In the genomic region with DNA sequence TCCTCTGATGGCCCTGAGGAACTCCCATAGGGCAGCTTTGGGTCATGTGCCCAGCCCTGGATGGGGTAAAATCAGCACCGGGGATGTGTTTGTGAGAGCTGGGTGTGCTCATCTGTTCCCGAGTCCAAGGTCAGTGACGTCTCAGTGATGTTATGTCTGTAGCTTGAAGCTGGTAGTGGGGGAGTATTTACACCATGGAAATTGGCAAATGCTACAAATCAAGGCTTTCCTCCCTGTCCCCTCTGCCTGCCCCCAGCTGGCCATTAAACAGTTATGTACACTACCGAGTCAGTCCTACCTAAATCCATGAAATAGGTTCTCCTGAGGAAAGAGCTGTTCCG, we compare ENCODE assay signal across 21 cellular contexts.
"Had no signal": no experiment of that assay in that cellular context is flagged by ENCODE, and none has a peak within 500 bp of the region (broad histone marks: within the 10 kb centered on the region; RNA-seq: fewer than 3 reads in every experiment).

No MANE protein-coding gene starts in this region.

- DNase-seq: activated CD4-positive, CD25-positive, alpha-beta regulatory T cell treated with anti-CD3 and anti-CD28 coated beads, Interleukin-2, amount 50 U/mL, for 72 hours; activated effector memory CD4-positive, alpha-beta T cell treated with anti-CD3 and anti-CD28 coated beads, Interleukin-2, amount 50 U/mL, for 16 hours; activated naive CD4-positive, alpha-beta T cell treated with anti-CD3 and anti-CD28 coated beads, Interleukin-2, amount 50 U/mL, for 16 hours; activated T-cell treated with anti-CD3 and anti-CD28 coated beads, Interleukin-2, amount 50 U/mL, for 72 hours; heart right ventricle; kidney glomerular epithelial cell; left ventricle myocardium superior; natural killer cell; nucleus accumbens; retina; spleen; stimulated activated CD4-positive, alpha-beta T cell treated with anti-CD3 and anti-CD28 coated beads, Interleukin-4, amount 100 ng/mL, for 4 hours; upper lobe of right lung had no signal

- H3K4me3 ChIP-seq: ascending aorta, breast epithelium, coronary artery, gastroesophageal sphincter, heart right ventricle, spleen, thoracic aorta, upper lobe of right lung had no signal

- H3K27ac Mint-ChIP-seq: activated T-cell treated with anti-CD3 and anti-CD28 coated beads, Interleukin-2, amount 50 U/mL, for 72 hours; natural killer cell; stimulated activated memory B cell treated with anti-CD40 and anti-IgM and Interleukin-4, amounts not matched to agents 10 μg/mL and 1 μg/mL and 100 μg/mL, for 72 hours had no signal

- H3K27me3 Mint-ChIP-seq: stimulated activated memory B cell treated with anti-CD40 and anti-IgM and Interleukin-4, amounts not matched to agents 10 μg/mL and 1 μg/mL and 100 μg/mL, for 72 hours had no signal

- H3K9me3 ChIP-seq: ascending aorta, breast epithelium, gastroesophageal sphincter, heart right ventricle, spleen, thoracic aorta, upper lobe of right lung had no signal

- H3K27ac ChIP-seq: ascending aorta, breast epithelium, coronary artery, gastroesophageal sphincter, heart right ventricle, spleen, thoracic aorta, upper lobe of right lung, VCaP had no signal

- H3K36me3 Mint-ChIP-seq: natural killer cell; stimulated activated memory B cell treated with anti-CD40 and anti-IgM and Interleukin-4, amounts not matched to agents 10 μg/mL and 1 μg/mL and 100 μg/mL, for 72 hours had no signal

- H3K4me3 Mint-ChIP-seq: activated T-cell treated with anti-CD3 and anti-CD28 coated beads, Interleukin-2, amount 50 U/mL, for 72 hours; natural killer cell; stimulated activated memory B cell treated with anti-CD40 and anti-IgM and Interleukin-4, amounts not matched to agents 10 μg/mL and 1 μg/mL and 100 μg/mL, for 72 hours had no signal

- H3K9me3 Mint-ChIP-seq: activated T-cell treated with anti-CD3 and anti-CD28 coated beads, Interleukin-2, amount 50 U/mL, for 72 hours; natural killer cell; stimulated activated memory B cell treated with anti-CD40 and anti-IgM and Interleukin-4, amounts not matched to agents 10 μg/mL and 1 μg/mL and 100 μg/mL, for 72 hours had no signal

- H3K36me3 ChIP-seq: ascending aorta, breast epithelium, gastroesophageal sphincter, heart right ventricle, spleen, thoracic aorta, upper lobe of right lung had no signal

- ATAC-seq: esophagus mucosa; gastroesophageal sphincter; heart right ventricle; left ventricle myocardium superior; natural killer cell; stimulated activated memory B cell treated with anti-CD40 and anti-IgM and Interleukin-4, amounts not matched to agents 10 μg/mL and 1 μg/mL and 100 μg/mL, for 72 hours; upper lobe of right lung had no signal

- H3K27me3 ChIP-seq: ascending aorta, breast epithelium, gastroesophageal sphincter, heart right ventricle, upper lobe of right lung had no signal

- H3K4me1 ChIP-seq: breast epithelium, gastroesophageal sphincter had no signal
